8 cellular contexts compared by ENCODE assay signal in genomic region chr1:161165742-161166668, GRCh38.
DNase-seq lines count a peak whose midpoint lies in the region; ATAC-seq lines count a peak whose summit lies in the region.

Gene PPOX, plus strand, starts transcription at chr1:161166426. Its CDS starts 422 bp downstream, at chr1:161166848.

- peak within 1 kb of the TSS; percentile 98 for H3K27ac Mint-ChIP-seq in central memory CD8-positive, alpha-beta T cell (ENCODE audit: low read depth)

- H3K4me1 Mint-ChIP-seq in central memory CD8-positive, alpha-beta T cell: peaks cover 55% of the 10 kb centered on the region

- H3K36me3 Mint-ChIP-seq in central memory CD8-positive, alpha-beta T cell (ENCODE audit: insufficient read depth): peaks cover 20% of the 10 kb centered on the region

- H3K4me3 Mint-ChIP-seq in central memory CD8-positive, alpha-beta T cell: peak within 1 kb of the TSS; percentile 76

- no peaks in the 10 kb centered on the region for H3K27me3 Mint-ChIP-seq in central memory CD8-positive, alpha-beta T cell

- peak; percentile 96 for DNase-seq in AML-193 (lab: John Stamatoyannopoulos, UW)
- peak; percentile 97 for DNase-seq in NCI-H446 (lab: John Stamatoyannopoulos, UW)
- peak; percentile 87 for DNase-seq in activated CD4-positive, CD25-positive, alpha-beta regulatory T cell treated with anti-CD3 and anti-CD28 coated beads, Interleukin-2, amount 50 U/mL, for 16 hours (ENCODE audit: low read depth, low spot score)
- peak; percentile 85 to 90 for DNase-seq in central memory CD8-positive, alpha-beta T cell (ENCODE audit: low spot score in 2 of 2)
- DNase-seq in islet precursor cell: peak; percentile 99
- DNase-seq in stimulated activated CD4-positive, alpha-beta T cell treated with anti-CD3 and anti-CD28 coated beads, Interleukin-12 subunit alpha, Interleukin-12 subunit beta, amount 100 ng/mL, for 48 hours (ENCODE audit: low read depth in 2 of 3, low spot score in 1 of 3): peak; percentile 85 to 90 (median 89)

- ATAC-seq in GM19035 (IDR thresholded peaks at IDR 0.05; ENCODE audit: unreplicated experiment) (peak; percentile 96), HG03354 (IDR thresholded peaks at IDR 0.05; ENCODE audit: poor library complexity, severe bottlenecking, unreplicated experiment) (peak; percentile 95)
- peak; percentile 92 for ATAC-seq in central memory CD8-positive, alpha-beta T cell (replicated peaks; ENCODE audit: extremely low read depth, poor library complexity, severe bottlenecking)

- no peaks in the 10 kb centered on the region for H3K9me3 Mint-ChIP-seq in central memory CD8-positive, alpha-beta T cell

Comparison
In these comparisons a context has a peak if more than half of its experiments do, and no peak if none do; other contexts are left out.
1. Peak in every context shown above with its lines: DNase-seq and ATAC-seq.